In genomic region chr11:113176971-113177370, GRCh38 we compare ENCODE assay signal across 17 cellular contexts.
DNase-seq lines count a peak whose midpoint lies in the region; ATAC-seq and TF ChIP-seq lines count a peak whose summit lies in the region.
"Had no signal": no experiment of that assay in that cellular context is flagged by ENCODE, and none has a peak within 500 bp of the region (broad histone marks: within the 10 kb centered on the region; RNA-seq: fewer than 3 reads in every experiment).

No MANE protein-coding gene starts in this region.

- TF ChIP-seq CTCF in foreskin fibroblast (IDR thresholded peaks at IDR 0.05; ENCODE audit: low read depth, low read length) (no peak), upper lobe of right lung (IDR thresholded peaks at IDR 0.05) (no peak)

- H3K4me3 ChIP-seq in foreskin fibroblast (ENCODE audit: low read depth in 1 of 2, low read length in 2 of 2) (no peak overlapping the region), upper lobe of right lung (no peak overlapping the region)
- H3K4me3 ChIP-seq: body of pancreas, lower lobe of right lung, skin epidermis had no signal

- POLR2A ChIA-PET in HEK293T (lab: Yijun Ruan, JAX), result no interaction called here

- H3K4me1 ChIP-seq in upper lobe of right lung, result no peaks in the 10 kb centered on the region
- H3K4me1 ChIP-seq: body of pancreas, lower lobe of right lung had no signal

- intact Hi-C loops in upper lobe of right lung (cut with DNase I), result no loop called here

- H3K9me3 ChIP-seq in upper lobe of right lung, result no peaks in the 10 kb centered on the region
- H3K9me3 ChIP-seq: body of pancreas, lower lobe of right lung, neutrophil had no signal

- H3K27me3 ChIP-seq in upper lobe of right lung, result no peaks in the 10 kb centered on the region
- H3K27me3 ChIP-seq: body of pancreas had no signal

- DNase-seq in DMS 273 (lab: John Stamatoyannopoulos, UW; ENCODE audit: unreplicated experiment) (peak; percentile 10), DMS 273 treated with DMSO at 0.1 percent for 48 hours (lab: John Stamatoyannopoulos, UW) (no peak), amniotic epithelial cell (ENCODE audit: low read depth) (peak; percentile 97), foreskin fibroblast (peak; percentile 65 to 73), NCI-H748 (lab: John Stamatoyannopoulos, UW; ENCODE audit: unreplicated experiment) (no peak), upper lobe of right lung (no peak), HEK293T (ENCODE audit: extremely low spot score) (no peak)
- DNase-seq: activated CD4-positive, alpha-beta T cell treated with anti-CD3 and anti-CD28 coated beads, Interleukin-2, amount 50 U/mL, for 1 hour; body of pancreas; COR-L47; endodermal cell; lower lobe of right lung; OCI-M1 had no signal

- no peak overlapping the region for H3K27ac ChIP-seq in upper lobe of right lung
- H3K27ac ChIP-seq: 22Rv1, body of pancreas, lower lobe of right lung, neutrophil, skin epidermis had no signal

- H3K36me3 ChIP-seq in upper lobe of right lung, result no peaks in the 10 kb centered on the region
- H3K36me3 ChIP-seq: lower lobe of right lung, neutrophil had no signal

- ATAC-seq in GM19452 (IDR thresholded peaks at IDR 0.05; ENCODE audit: unreplicated experiment) (no peak), upper lobe of right lung (no peak)
- ATAC-seq: body of pancreas, lower lobe of right lung had no signal

- CTCF ChIA-PET in HEK293T (lab: Yijun Ruan, JAX), result no interaction called here

TF ChIP-seq in HEK293T, 16 proteins besides CTCF, POLR2A, EP300 and RAD21:
- no peak for TF ChIP-seq SUZ12 (IDR thresholded peaks at IDR 0.05)
- TF ChIP-seq ARNT (IDR thresholded peaks at IDR 0.05), result no peak
- TF ChIP-seq BHLHE40 (IDR thresholded peaks at IDR 0.05; ENCODE audit: borderline replicate concordance), result no peak
- no peak for TF ChIP-seq TARDBP (IDR thresholded peaks at IDR 0.05)
- TF ChIP-seq FOXM1 (IDR thresholded peaks at IDR 0.05; ENCODE audit: borderline replicate concordance), result no peak
- TF ChIP-seq CTBP1 (IDR thresholded peaks at IDR 0.05; ENCODE audit: borderline replicate concordance), result no peak
- TF ChIP-seq ELF4 (IDR thresholded peaks at IDR 0.05), result no peak
- TF ChIP-seq LEF1 (IDR thresholded peaks at IDR 0.05; ENCODE audit: borderline replicate concordance), result no peak
- no peak for TF ChIP-seq PKNOX1 (IDR thresholded peaks at IDR 0.05)
- no peak for TF ChIP-seq NFRKB (IDR thresholded peaks at IDR 0.05)
- no peak for TF ChIP-seq SP1 (IDR thresholded peaks at IDR 0.05)
- TF ChIP-seq ZNF384 (IDR thresholded peaks at IDR 0.05), result no peak
- no peak for TF ChIP-seq HDGF (IDR thresholded peaks at IDR 0.05; ENCODE audit: borderline replicate concordance)
- TF ChIP-seq FOXK2 (IDR thresholded peaks at IDR 0.05), result no peak
- no peak for TF ChIP-seq FOXA1 (IDR thresholded peaks at IDR 0.05)
- TF ChIP-seq L3MBTL2 (conservative IDR thresholded peaks at IDR 0.05), result no peak
TF ChIP-seq in HEK293T: peak in this region for 0.

Comparison
In these comparisons a context has a peak if more than half of its experiments do, and no peak if none do; other contexts are left out.
1. DNase-seq: peak in DMS 273 (single experiment), amniotic epithelial cell (single experiment) and foreskin fibroblast (2 of 2); none in DMS 273 treated with DMSO at 0.1 percent for 48 hours (single experiment), NCI-H748 (single experiment), upper lobe of right lung (single experiment) and HEK293T (single experiment).